Comparison of ENCODE assay signal across 1 cellular context in genomic region chr13:24052547-24052981, GRCh38.
TF ChIP-seq lines count a peak whose summit lies in the region.

No MANE protein-coding gene starts in this region.

TF ChIP-seq in GM23338, 12 proteins besides CTCF, POLR2A, EP300 and RAD21 (continued from another document):
- TF ChIP-seq ZNF462 (CRISPR knock-in tag; IDR thresholded peaks at IDR 0.05) (no peak), ETS1 (IDR thresholded peaks at IDR 0.05) (no peak), ZNF114 (CRISPR knock-in tag; IDR thresholded peaks at IDR 0.05) (no peak), ZNF331 (CRISPR knock-in tag; IDR thresholded peaks at IDR 0.05; ENCODE audit: low read depth) (no peak), NANOG (IDR thresholded peaks at IDR 0.05; ENCODE audit: borderline replicate concordance) (no peak)
TF ChIP-seq in GM23338: peak in this region for 0.
